In the genomic region with DNA sequence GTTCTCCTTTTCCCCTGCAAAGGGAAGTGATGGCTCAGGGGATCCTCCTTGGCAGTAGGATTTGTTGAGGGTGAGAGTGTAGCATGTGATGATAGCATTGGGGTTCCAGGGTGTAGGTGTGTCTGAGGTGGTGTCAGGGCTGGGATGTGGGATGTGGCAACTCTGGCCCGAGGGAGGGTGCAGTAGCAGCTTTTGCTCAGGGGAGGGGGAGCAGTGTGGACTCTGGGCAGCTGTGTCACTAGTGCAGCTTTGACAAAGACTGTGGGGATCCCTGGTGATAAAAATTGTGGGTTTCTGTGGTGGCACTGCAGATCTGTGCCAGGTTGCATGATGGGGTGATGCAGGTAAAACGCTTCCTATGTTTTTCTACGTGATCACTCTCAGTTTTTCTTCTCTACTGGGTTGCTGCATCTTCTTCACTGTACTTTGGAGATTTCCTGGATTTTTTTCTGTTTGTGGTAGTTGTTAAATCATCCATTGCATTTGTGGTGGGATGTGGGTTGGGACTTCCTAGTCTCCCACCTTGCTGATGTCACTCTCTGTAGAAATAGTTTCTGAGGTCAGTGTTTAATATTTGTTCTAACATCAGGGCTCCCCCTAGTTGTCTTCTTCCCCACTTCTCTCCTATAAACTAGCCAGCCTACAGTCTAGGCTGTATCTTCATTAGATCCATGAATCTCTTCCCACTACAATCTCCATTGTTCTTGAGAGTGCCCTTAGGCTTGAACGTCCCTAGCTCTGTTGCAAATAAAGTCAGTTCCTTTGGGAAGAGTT, we compare ENCODE assay signal across 16 cellular contexts.
"Had no signal": no experiment of that assay in that cellular context is flagged by ENCODE, and none has a peak within 500 bp of the region (broad histone marks: within the 10 kb centered on the region; RNA-seq: fewer than 3 reads in every experiment).

No MANE protein-coding gene starts in this region.

- H3K27me3 ChIP-seq: brain microvascular endothelial cell, esophagus squamous epithelium, uterus had no signal

- H3K4me1 ChIP-seq: psoas muscle, uterus had no signal

- ATAC-seq: activated CD8-positive, alpha-beta T cell treated with anti-CD3 and anti-CD28 coated beads, Interleukin-2, amount 10 ng/mL, durations not matched to agents 7 days and 5 days; psoas muscle; sciatic nerve had no signal

- DNase-seq: activated CD4-positive, alpha-beta T cell treated with anti-CD3 and anti-CD28 coated beads, Interleukin-2, amount 10 ng/mL, durations not matched to agents 24 days and 14 days; activated CD4-positive, CD25-positive, alpha-beta regulatory T cell; activated CD8-positive, alpha-beta memory T cell treated with anti-CD3 and anti-CD28 coated beads, Interleukin-2, amount 50 U/mL, for 48 hours; activated CD8-positive, alpha-beta T cell treated with anti-CD3 and anti-CD28 coated beads, Interleukin-2, amount 10 ng/mL, durations not matched to agents 7 days and 5 days; activated naive CD8-positive, alpha-beta T cell treated with anti-CD3 and anti-CD28 coated beads for 36 hours; brain microvascular endothelial cell; cortex of kidney; effector CD4-positive, alpha-beta T cell; esophagus squamous epithelium; mesenchymal stem cell; nephron progenitor cell; occipital lobe; psoas muscle; stimulated activated CD4-positive, alpha-beta T cell treated with anti-CD3 and anti-CD28 coated beads, Interleukin-1b, Interleukin-23, amount 100 ng/mL, for 48 hours; uterus had no signal

- H3K36me3 ChIP-seq: brain microvascular endothelial cell, esophagus squamous epithelium, uterus had no signal

- H3K27ac ChIP-seq: brain microvascular endothelial cell, esophagus squamous epithelium, psoas muscle, uterus had no signal

- H3K4me3 ChIP-seq: esophagus squamous epithelium, psoas muscle, uterus had no signal

- H3K9me3 ChIP-seq: esophagus squamous epithelium, psoas muscle, uterus had no signal
